In genomic region chr18:1663879-1664705, GRCh38 we compare ENCODE assay signal across 8 cellular contexts.
DNase-seq lines count a peak whose midpoint lies in the region; ATAC-seq, FAIRE-seq and TF ChIP-seq lines count a peak whose summit lies in the region.

No MANE protein-coding gene starts in this region.

- CTCF ChIA-PET in GM12878 (lab: Yijun Ruan, JAX) = interaction anchor here (0.7 to 1.8 kb wide), 24 partner anchors 9 to 884 kb away, joined by 3 to 12 read pairs (median 4); no protein-coding TSS in a partner anchor

- WGBS in GM12878 (ENCODE audit: insufficient coverage, insufficient replicate concordance, low lambda C conversion rate, missing lambda C conversion rate) = 40% methylated on average over 12 of the region's 12 CpGs

- BruUV-seq in GM12878 (replicated peaks; lab: Mats Ljungman, UMichigan) = no TSS peak

- TF ChIP-seq RAD21 in GM12878 (IDR thresholded peaks at IDR 0.05; ENCODE audit: insufficient read depth, low read depth, low read length) = peak; percentile 20; the same call in 1 of the 2 replicates

- no peaks in the 10 kb centered on the region for H3K4me1 ChIP-seq in GM12878 (ENCODE audit: control insufficient read depth, insufficient read depth, low read length)
- H3K4me1 ChIP-seq in upper lobe of right lung = no peaks in the 10 kb centered on the region

- in situ Hi-C loops in GM12878 (cut with MboI) = loop anchor here (10.0 kb wide), 1 partner anchor 799 kb away; no protein-coding TSS in a partner anchor

- TF ChIP-seq EP300 in GM12878 (IDR thresholded peaks at IDR 0.05; ENCODE audit: borderline replicate concordance in 1 of 2, control insufficient read depth in 1 of 2, low read depth in 2 of 2, low read length in 2 of 2) = no peak

- RAD21 ChIA-PET in GM12878 (lab: Charles Lee; ENCODE audit: unreplicated experiment) = interaction anchor here (1.3 kb wide), 1 partner anchor 105 kb away, joined by 3 read pairs; no protein-coding TSS in a partner anchor

- no peaks in the 10 kb centered on the region for H4K20me1 ChIP-seq in GM12878 (ENCODE audit: control insufficient read depth, insufficient read depth)

- no peak overlapping the region for H3K9ac ChIP-seq in GM12878 (ENCODE audit: control insufficient read depth, insufficient read depth, low read length)

- TF ChIP-seq POLR2A in H54 (IDR thresholded peaks at IDR 0.05; ENCODE audit: low read depth, low read length) (no peak), GM12878 (IDR thresholded peaks at IDR 0.05; ENCODE audit: low read depth, low read length) (no peak)

- no peaks in the 10 kb centered on the region for H3K79me2 ChIP-seq in GM12878 (ENCODE audit: control insufficient read depth, insufficient read depth, low read length)

- ATAC-seq in GM12878 (peak; percentile 79), upper lobe of right lung (peak; percentile 91)

- SMC1A ChIA-PET in GM12878 (lab: Charles Lee; ENCODE audit: uncharacterized antibody, unreplicated experiment) = interaction anchor here (1.2 to 1.5 kb wide), 3 partner anchors 10 to 77 kb away, joined by 3 to 4 read pairs (median 3); no protein-coding TSS in a partner anchor

- H3K4me2 ChIP-seq in GM12878 (ENCODE audit: control insufficient read depth, insufficient read depth) = no peak overlapping the region

- TF ChIP-seq CTCF in GM12878 (IDR thresholded peaks at IDR 0.05 in 2 of 3, conservative IDR thresholded peaks at IDR 0.05 in 1 of 3; ENCODE audit: control insufficient read depth in 2 of 3, extremely low read depth in 1 of 3, insufficient read depth in 1 of 3, low read depth in 3 of 3, low read length in 3 of 3) (peak; percentile 48 to 76 (median 53)), upper lobe of right lung (IDR thresholded peaks at IDR 0.05) (peak; percentile 73)

- no peak overlapping the region for H2AFZ ChIP-seq in GM12878 (ENCODE audit: control insufficient read depth, low read depth, low read length)

- H3K36me3 ChIP-seq in GM12878 (ENCODE audit: control insufficient read depth in 2 of 2, insufficient read depth in 2 of 2, low read length in 1 of 2) (no peaks in the 10 kb centered on the region), upper lobe of right lung (no peaks in the 10 kb centered on the region)

- no peak overlapping the region for H3K4me3 ChIP-seq in GM12878
- no peak overlapping the region for H3K4me3 ChIP-seq in upper lobe of right lung

- POLR2A ChIA-PET in GM12878 (lab: Charles Lee) = no interaction called here

- intact Hi-C loops in GM12878 (cut with micrococcal nuclease; ENCODE audit: unreplicated experiment) (loop anchor here (5.0 to 10.0 kb wide), 2 partner anchors 797 to 881 kb away; no protein-coding TSS in a partner anchor), upper lobe of right lung (cut with DNase I) (no loop called here)

- H3K9me3 ChIP-seq in GM12878 (replicated peaks; ENCODE audit: control insufficient read depth, insufficient read depth, low read length) (no peaks in the 10 kb centered on the region), upper lobe of right lung (no peaks in the 10 kb centered on the region)

- H3K27me3 ChIP-seq in GM12878 (replicated peaks in 1 of 2; ENCODE audit: control insufficient read depth in 2 of 2, insufficient read depth in 2 of 2, low read length in 1 of 2) (no peaks in the 10 kb centered on the region), upper lobe of right lung (no peaks in the 10 kb centered on the region)

- DNase-seq in SIG-M5 treated with dmso at 0.1 percent for 504 hours (lab: John Stamatoyannopoulos, UW; ENCODE audit: unreplicated experiment) (peak; percentile 25), SIG-M5 (lab: John Stamatoyannopoulos, UW) (no peak), H54 (ENCODE audit: insufficient read length, low spot score) (peak; percentile 1), NCI-H146 (lab: John Stamatoyannopoulos, UW) (peak; percentile 29), GM12878 (ENCODE audit: low read depth, low spot score) (no peak), kidney tubule cell (ENCODE audit: low spot score) (peak; percentile 43), upper lobe of right lung (peak; percentile 85), cerebellar nuclear complex (lab: John Stamatoyannopoulos, UW) (no peak)

- FAIRE-seq in H54 (lab: Jason Lieb, UNC) (peak; percentile 45), GM12878 (lab: Jason Lieb, UNC) (no peak)

- no peak overlapping the region for H3K27ac ChIP-seq in GM12878 (ENCODE audit: control insufficient read depth, insufficient read depth)
- no peak overlapping the region for H3K27ac ChIP-seq in upper lobe of right lung

TF ChIP-seq in GM12878, 131 proteins besides CTCF, POLR2A, EP300 and RAD21:
- TF ChIP-seq PAX5 (IDR thresholded peaks at IDR 0.05; ENCODE audit: borderline replicate concordance, low read depth, low read length) = no peak
- no peak for TF ChIP-seq ATF3 (IDR thresholded peaks at IDR 0.05; ENCODE audit: borderline replicate concordance, extremely low read depth, low read depth, low read length)
- TF ChIP-seq SMARCA5 (IDR thresholded peaks at IDR 0.05) = 0 out of 2 replicates have a peak, but pooled peaks have one; percentile 31
- TF ChIP-seq KLF5 (IDR thresholded peaks at IDR 0.05; ENCODE audit: partially characterized antibody) = no peak
- TF ChIP-seq ESRRA (IDR thresholded peaks at IDR 0.05; ENCODE audit: low read length) = no peak
- peak; percentile 26; the same call in 1 of the 2 replicates for TF ChIP-seq SMC3 (IDR thresholded peaks at IDR 0.05; ENCODE audit: borderline replicate concordance, low read length)
- TF ChIP-seq IRF3 (IDR thresholded peaks at IDR 0.05) = no peak
- no peak for TF ChIP-seq NR2F1 (conservative IDR thresholded peaks at IDR 0.05)
- TF ChIP-seq ZBTB33 (IDR thresholded peaks at IDR 0.05) = no peak

Comparison
In these comparisons a context has a peak if more than half of its experiments do, and no peak if none do; other contexts are left out.
1. DNase-seq: peak in SIG-M5 treated with dmso at 0.1 percent for 504 hours (single experiment), H54 (single experiment), NCI-H146 (single experiment), kidney tubule cell (single experiment) and upper lobe of right lung (single experiment); none in SIG-M5 (single experiment), GM12878 (single experiment) and cerebellar nuclear complex (0 of 2).